9 cellular contexts compared by ENCODE assay signal in the genomic region with DNA sequence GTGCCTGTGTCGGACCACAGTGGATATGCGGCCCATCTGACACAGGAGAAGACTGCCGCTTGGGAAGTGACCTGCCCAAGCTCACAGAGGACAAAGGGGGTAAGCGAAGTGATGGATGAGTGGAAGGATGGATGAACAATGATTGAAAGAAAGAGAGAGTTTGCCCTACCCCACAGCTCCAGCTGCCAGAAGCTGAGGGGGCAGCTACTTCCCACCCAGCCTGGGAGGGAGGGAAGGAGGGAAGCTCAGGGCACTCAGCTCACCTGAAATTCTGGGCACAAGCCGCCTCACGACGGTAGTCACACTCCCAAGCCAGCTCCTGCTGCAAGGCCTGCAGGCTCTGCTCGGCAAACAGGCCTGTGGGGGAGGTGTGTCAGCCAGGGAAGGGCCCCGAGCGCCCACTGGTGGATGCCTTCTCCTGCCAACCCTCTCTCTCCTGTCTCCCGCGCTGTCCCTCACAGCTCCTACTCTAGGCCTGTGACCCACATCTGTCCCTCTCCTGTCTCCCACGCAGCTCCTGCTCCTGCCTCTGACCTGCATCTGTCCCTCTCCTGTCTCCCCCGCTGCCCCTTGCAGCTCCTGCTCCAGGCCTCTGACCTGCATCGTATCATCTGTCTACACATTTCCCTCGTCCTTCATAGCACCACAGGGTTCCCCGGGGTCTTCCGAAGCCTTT. TPM values are rescaled to one million over a fixed set of nuclear protein-coding genes. Genes with fewer than 3 reads are reported as not detected.
DNase-seq lines count a peak whose midpoint lies in the region; ATAC-seq, FAIRE-seq and TF ChIP-seq lines count a peak whose summit lies in the region.
"Had no signal": no experiment of that assay in that cellular context is flagged by ENCODE, and none has a peak within 500 bp of the region (broad histone marks: within the 10 kb centered on the region; RNA-seq: fewer than 3 reads in every experiment).

No MANE protein-coding gene starts in this region.

- TF ChIP-seq CTCF in AG09319 (IDR thresholded peaks at IDR 0.05; ENCODE audit: low read depth, low read length) (peak; percentile 26), bronchial epithelial cell (IDR thresholded peaks at IDR 0.05; ENCODE audit: insufficient read depth, low read length, severe bottlenecking) (peak; percentile 91)

- no peak for FAIRE-seq in bronchial epithelial cell (lab: Jason Lieb, UNC)
- FAIRE-seq: RCC 7860 had no signal

- ATAC-seq in GM18502 (IDR thresholded peaks at IDR 0.05; ENCODE audit: poor library complexity, unreplicated experiment) = no peak
- no peak for ATAC-seq in HG02763 (IDR thresholded peaks at IDR 0.05; ENCODE audit: unreplicated experiment)

- H3K36me3 ChIP-seq in bronchial epithelial cell (ENCODE audit: control insufficient read depth, insufficient read depth, low read length) = peaks cover 25% of the 10 kb centered on the region

- DNase-seq in AG09319 (ENCODE audit: extremely low read depth, low read depth) (no peak), NCI-H1694 treated with DMSO at 0.1 percent for 48 hours (lab: John Stamatoyannopoulos, UW) (peak; percentile 86), bronchial epithelial cell (ENCODE audit: low read depth) (peak; percentile 31), left kidney (ENCODE audit: low read depth, low spot score) (peak; percentile 92)
- DNase-seq in stimulated activated CD8-positive, alpha-beta memory T cell treated with anti-CD3 and anti-CD28 coated beads, Interleukin-4, amount 100 ng/mL, for 48 hours = no peak
- no peak for DNase-seq in activated CD8-positive, alpha-beta memory T cell treated with anti-CD3 and anti-CD28 coated beads, Interleukin-2, amount 50 U/mL, for 4 hours

- no peak overlapping the region for H3K4me3 ChIP-seq in bronchial epithelial cell (ENCODE audit: low read depth, low read length)

- H3K27me3 ChIP-seq in bronchial epithelial cell (ENCODE audit: control insufficient read depth, insufficient read depth, low read length) = no peaks in the 10 kb centered on the region

RNA-seq across cellular contexts. Expression of a gene that starts 12.0 kb away (rescaled TPM):
- total RNA-seq in bronchial epithelial cell = 8.4 and 12.9 TPM in 2 replicates

RNA-seq across cellular contexts. Expression of a gene that starts 14.2 kb away (rescaled TPM):
- 20.0 and 23.9 TPM in 2 replicates for total RNA-seq in bronchial epithelial cell

RNA-seq across cellular contexts. Expression of a gene that starts 14.4 kb away (rescaled TPM):
- 26.9 and 34.7 TPM in 2 replicates for total RNA-seq in bronchial epithelial cell

RNA-seq across cellular contexts. Expression of a gene that starts 47.8 kb away (rescaled TPM):
- 0.26 TPM in 2 replicates for total RNA-seq in bronchial epithelial cell

RNA-seq across cellular contexts. Expression of a gene that starts 48.5 kb away (rescaled TPM):
- total RNA-seq in bronchial epithelial cell = 19.5 and 30.3 TPM in 2 replicates

Comparison
In these comparisons a context has a peak if more than half of its experiments do, and no peak if none do; other contexts are left out.
1. DNase-seq: peak in NCI-H1694 treated with DMSO at 0.1 percent for 48 hours (single experiment), bronchial epithelial cell (single experiment) and left kidney (single experiment); none in AG09319 (single experiment), stimulated activated CD8-positive, alpha-beta memory T cell treated with anti-CD3 and anti-CD28 coated beads, Interleukin-4, amount 100 ng/mL, for 48 hours (single experiment) and activated CD8-positive, alpha-beta memory T cell treated with anti-CD3 and anti-CD28 coated beads, Interleukin-2, amount 50 U/mL, for 4 hours (single experiment).